ENCODE assay signal across 1 cellular context in the genomic region with DNA sequence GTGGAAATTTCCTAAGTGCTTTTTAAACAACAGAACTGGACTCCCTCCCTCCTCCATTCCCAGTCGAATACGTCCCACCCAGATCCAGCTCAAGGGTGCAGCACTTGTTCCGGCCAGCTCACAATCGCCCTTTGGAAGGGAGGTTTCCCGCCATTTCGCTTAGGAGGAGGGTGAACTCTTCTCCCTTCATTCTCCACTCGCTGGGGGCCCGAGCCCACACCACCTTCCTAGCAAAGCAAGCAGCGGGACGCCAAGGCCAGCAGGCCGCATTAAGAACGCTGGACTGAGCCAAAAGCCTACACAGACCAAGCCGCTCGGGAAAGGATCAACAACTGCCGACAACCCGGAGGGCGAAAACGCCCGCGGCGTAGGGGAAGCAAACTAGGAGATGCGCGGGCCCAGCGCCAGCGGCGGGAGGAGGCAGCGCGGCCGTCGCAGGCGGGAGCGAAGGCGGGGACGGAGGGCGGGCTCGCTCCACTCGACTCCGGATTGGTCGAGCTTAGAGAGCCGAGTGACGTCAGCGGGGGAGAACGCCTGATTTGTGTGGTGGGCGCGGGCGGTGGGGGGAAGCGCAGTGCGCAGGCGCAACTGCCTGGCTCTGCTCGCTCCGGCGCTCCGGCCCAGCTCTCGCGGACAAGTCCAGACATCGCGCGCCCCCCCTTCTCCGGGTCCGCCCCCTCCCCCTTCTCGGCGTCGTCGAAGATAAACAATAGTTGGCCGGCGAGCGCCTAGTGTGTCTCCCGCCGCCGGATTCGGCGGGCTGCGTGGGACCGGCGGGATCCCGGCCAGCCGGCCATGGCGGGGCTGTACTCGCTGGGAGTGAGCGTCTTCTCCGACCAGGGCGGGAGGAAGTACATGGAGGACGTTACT.
TF ChIP-seq lines count a peak whose summit lies in the region.

PPM1D (plus strand) TSS at position 574 of the 870 bp plus-strand sequence; CDS start at position 796, 222 bp downstream.

TF ChIP-seq in HepG2, 621 proteins besides CTCF, POLR2A, EP300 and RAD21 (continued from another document and continues in another):
- TF ChIP-seq KIAA2018 (CRISPR knock-in tag; IDR thresholded peaks at IDR 0.05; ENCODE audit: borderline replicate concordance) (peak; percentile 70), ZNF781 (CRISPR knock-in tag; IDR thresholded peaks at IDR 0.05; ENCODE audit: borderline replicate concordance, not compliant biosample characterization) (no peak), ZNF556 (CRISPR knock-in tag; IDR thresholded peaks at IDR 0.05; ENCODE audit: borderline replicate concordance) (peak; percentile 89; the same call in 1 of the 2 replicates), PRPF4 (IDR thresholded peaks at IDR 0.05; ENCODE audit: low read depth, low read length, poor library complexity, severe bottlenecking) (peak; percentile 41), IRF2 (CRISPR knock-in tag; IDR thresholded peaks at IDR 0.05) (peak; percentile 91), ZNF704 (CRISPR knock-in tag; IDR thresholded peaks at IDR 0.05; ENCODE audit: borderline replicate concordance) (peak; percentile 99; the same call in 1 of the 2 replicates), ZNF343 (CRISPR knock-in tag; IDR thresholded peaks at IDR 0.05) (peak; percentile 99), ELF1 (CRISPR knock-in tag; IDR thresholded peaks at IDR 0.05) (peak; percentile 42), MTA1 (CRISPR knock-in tag; IDR thresholded peaks at IDR 0.05; ENCODE audit: borderline replicate concordance) (peak; percentile 96; the same call in 1 of the 2 replicates), ATF1 (CRISPR knock-in tag; IDR thresholded peaks at IDR 0.05) (peak; percentile 89), ZNF746 (CRISPR knock-in tag; IDR thresholded peaks at IDR 0.05) (peak; percentile 98), KDM2A (CRISPR knock-in tag; IDR thresholded peaks at IDR 0.05; ENCODE audit: borderline replicate concordance, low read depth) (peak; percentile 98), ZSCAN12 (CRISPR knock-in tag; IDR thresholded peaks at IDR 0.05) (peak; percentile 95), PHB2 (IDR thresholded peaks at IDR 0.05; ENCODE audit: partially characterized antibody) (no peak), ZMAT3 (CRISPR knock-in tag; conservative IDR thresholded peaks at IDR 0.05) (no peak; the same call in 1 of the 2 replicates), NR2F2 (IDR thresholded peaks at IDR 0.05; ENCODE audit: borderline replicate concordance, low read depth) (no peak; the same call in 1 of the 2 replicates), ARNTL (CRISPR knock-in tag; IDR thresholded peaks at IDR 0.05) (peak; percentile 81), MAZ (IDR thresholded peaks at IDR 0.05; ENCODE audit: borderline replicate concordance, low read depth, low read length) (peak; percentile 88), MAZ (CRISPR knock-in tag; IDR thresholded peaks at IDR 0.05; ENCODE audit: low read depth) (peak; percentile 93), ZNF569 (CRISPR knock-in tag; IDR thresholded peaks at IDR 0.05; ENCODE audit: borderline replicate concordance) (peak; percentile 98), SP2 (CRISPR knock-in tag; IDR thresholded peaks at IDR 0.05) (peak; percentile 82), RNF219 (CRISPR knock-in tag; IDR thresholded peaks at IDR 0.05) (peak; percentile 52; the same call in 1 of the 2 replicates), ZNF44 (CRISPR knock-in tag; IDR thresholded peaks at IDR 0.05) (peak; percentile 92), ZSCAN25 (CRISPR knock-in tag; IDR thresholded peaks at IDR 0.05) (peak; percentile 73), HES4 (CRISPR knock-in tag; IDR thresholded peaks at IDR 0.05; ENCODE audit: borderline replicate concordance) (peak; percentile 96; the same call in 1 of the 2 replicates), ZNF660 (CRISPR knock-in tag; IDR thresholded peaks at IDR 0.05; ENCODE audit: borderline replicate concordance, low read depth) (no peak), EED (CRISPR knock-in tag; IDR thresholded peaks at IDR 0.05) (no peak), TP53 (CRISPR knock-in tag; conservative IDR thresholded peaks at IDR 0.05) (peak; percentile 95), SSRP1 (CRISPR knock-in tag; IDR thresholded peaks at IDR 0.05) (peak; percentile 88; the same call in 1 of the 2 replicates), ATAD3A (CRISPR knock-in tag; IDR thresholded peaks at IDR 0.05) (no peak), ZKSCAN1 (IDR thresholded peaks at IDR 0.05; ENCODE audit: low read length) (peak; percentile 83), SAFB2 (CRISPR knock-in tag; IDR thresholded peaks at IDR 0.05; ENCODE audit: borderline replicate concordance, low read depth) (peak; percentile 90; the same call in 1 of the 2 replicates), GATAD1 (CRISPR knock-in tag; IDR thresholded peaks at IDR 0.05) (peak; percentile 85), HDAC6 (IDR thresholded peaks at IDR 0.05; ENCODE audit: low read depth, low read length) (no peak), KAT2B (IDR thresholded peaks at IDR 0.05; ENCODE audit: borderline replicate concordance, low read depth, low read length) (no peak), FUBP1 (CRISPR knock-in tag; IDR thresholded peaks at IDR 0.05; ENCODE audit: borderline replicate concordance) (no peak; the same call in 1 of the 2 replicates), PHF8 (CRISPR knock-in tag; IDR thresholded peaks at IDR 0.05) (peak; percentile 99), GTF2F1 (IDR thresholded peaks at IDR 0.05; ENCODE audit: low read length) (peak; percentile 68; the same call in 1 of the 2 replicates), SRSF1 (optimal IDR thresholded peaks at IDR 0.05; ENCODE audit: low read depth, low read length) (peak; percentile 88), NFRKB (IDR thresholded peaks at IDR 0.05) (peak; percentile 79), TBP (CRISPR knock-in tag; IDR thresholded peaks at IDR 0.05) (peak; percentile 92), SMAD3 (CRISPR knock-in tag; IDR thresholded peaks at IDR 0.05) (peak; percentile 96), NR1H2 (CRISPR knock-in tag; IDR thresholded peaks at IDR 0.05; ENCODE audit: borderline replicate concordance, low read depth) (0 out of 2 replicates have a peak, but pooled peaks have one; percentile 26), ZNF629 (CRISPR knock-in tag; conservative IDR thresholded peaks at IDR 0.05) (peak; percentile 61), ZMYM2 (CRISPR knock-in tag; IDR thresholded peaks at IDR 0.05) (peak; percentile 44; the same call in 1 of the 2 replicates), ZNF713 (CRISPR knock-in tag; IDR thresholded peaks at IDR 0.05) (0 out of 2 replicates have a peak, but pooled peaks have one; percentile 2)
- TF ChIP-seq, protein P1, sequence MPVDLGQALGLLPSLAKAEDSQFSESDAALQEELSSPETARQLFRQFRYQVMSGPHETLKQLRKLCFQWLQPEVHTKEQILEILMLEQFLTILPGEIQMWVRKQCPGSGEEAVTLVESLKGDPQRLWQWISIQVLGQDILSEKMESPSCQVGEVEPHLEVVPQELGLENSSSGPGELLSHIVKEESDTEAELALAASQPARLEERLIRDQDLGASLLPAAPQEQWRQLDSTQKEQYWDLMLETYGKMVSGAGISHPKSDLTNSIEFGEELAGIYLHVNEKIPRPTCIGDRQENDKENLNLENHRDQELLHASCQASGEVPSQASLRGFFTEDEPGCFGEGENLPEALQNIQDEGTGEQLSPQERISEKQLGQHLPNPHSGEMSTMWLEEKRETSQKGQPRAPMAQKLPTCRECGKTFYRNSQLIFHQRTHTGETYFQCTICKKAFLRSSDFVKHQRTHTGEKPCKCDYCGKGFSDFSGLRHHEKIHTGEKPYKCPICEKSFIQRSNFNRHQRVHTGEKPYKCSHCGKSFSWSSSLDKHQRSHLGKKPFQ (CRISPR knock-in tag; IDR thresholded peaks at IDR 0.05; ENCODE audit: insufficient replicate concordance) = no peak
- TF ChIP-seq, protein P2, sequence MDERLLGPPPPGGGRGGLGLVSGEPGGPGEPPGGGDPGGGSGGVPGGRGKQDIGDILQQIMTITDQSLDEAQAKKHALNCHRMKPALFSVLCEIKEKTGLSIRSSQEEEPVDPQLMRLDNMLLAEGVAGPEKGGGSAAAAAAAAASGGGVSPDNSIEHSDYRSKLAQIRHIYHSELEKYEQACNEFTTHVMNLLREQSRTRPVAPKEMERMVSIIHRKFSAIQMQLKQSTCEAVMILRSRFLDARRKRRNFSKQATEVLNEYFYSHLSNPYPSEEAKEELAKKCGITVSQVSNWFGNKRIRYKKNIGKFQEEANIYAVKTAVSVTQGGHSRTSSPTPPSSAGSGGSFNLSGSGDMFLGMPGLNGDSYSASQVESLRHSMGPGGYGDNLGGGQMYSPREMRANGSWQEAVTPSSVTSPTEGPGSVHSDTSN (CRISPR knock-in tag; IDR thresholded peaks at IDR 0.05) = peak; percentile 38; the same call in 1 of the 2 replicates
